In genomic region chr20:50415516-50416268, GRCh38 we compare ENCODE assay signal across 8 cellular contexts.
A peak's percentile ranks its signal among the peaks of the same experiment; 100 is the strongest.
DNase-seq lines count a peak whose midpoint lies in the region; ATAC-seq, FAIRE-seq and TF ChIP-seq lines count a peak whose summit lies in the region.

No MANE protein-coding gene starts in this region.

- H3K4me3 ChIP-seq in WERI-Rb-1 (ENCODE audit: low read depth, low read length): no peak overlapping the region

- DNase-seq in ELF-1 (ENCODE audit: low read depth, low spot score) (peak; percentile 51), amygdala (lab: John Stamatoyannopoulos, UW) (peak; percentile 23 to 98 (median 92)), left ventricle myocardium superior (peak; percentile 100), putamen (ENCODE audit: low spot score) (peak; percentile 95), NOMO-1 treated with DMSO at 0.1 percent for 48 hours (lab: John Stamatoyannopoulos, UW; ENCODE audit: unreplicated experiment) (no peak), GM12892 (ENCODE audit: insufficient read length) (no peak), WERI-Rb-1 (no peak)

- no peaks in the 10 kb centered on the region for H3K27me3 ChIP-seq in WERI-Rb-1 (ENCODE audit: insufficient read depth, low read depth, severe bottlenecking)

- FAIRE-seq in GM12892 (lab: Jason Lieb, UNC): no peak

- H3K36me3 ChIP-seq in WERI-Rb-1: no peaks in the 10 kb centered on the region

- no peak for TF ChIP-seq POLR2A in GM12892 (IDR thresholded peaks at IDR 0.05; ENCODE audit: low read depth, low read length)

- peaks cover 10% of the 10 kb centered on the region for H3K9me3 ChIP-seq in WERI-Rb-1 (ENCODE audit: severe bottlenecking)

- H3K27ac ChIP-seq in WERI-Rb-1: no peak overlapping the region; the same call in 1 of the 2 replicates

- no peak for TF ChIP-seq CTCF in WERI-Rb-1 (IDR thresholded peaks at IDR 0.05; ENCODE audit: low read depth, low read length)

- intact Hi-C loops in left ventricle myocardium superior (cut with micrococcal nuclease): no loop called here

- ATAC-seq in left ventricle myocardium superior: peak; percentile 96
- no peak for ATAC-seq in GM19351 (IDR thresholded peaks at IDR 0.05; ENCODE audit: unreplicated experiment)

Comparison
In these comparisons a context has a peak if more than half of its experiments do, and no peak if none do; other contexts are left out.
1. DNase-seq: peak in ELF-1 (single experiment), amygdala (56 of 56), left ventricle myocardium superior (single experiment) and putamen (single experiment); none in NOMO-1 treated with DMSO at 0.1 percent for 48 hours (single experiment), GM12892 (single experiment) and WERI-Rb-1 (single experiment).